In the genomic region with DNA sequence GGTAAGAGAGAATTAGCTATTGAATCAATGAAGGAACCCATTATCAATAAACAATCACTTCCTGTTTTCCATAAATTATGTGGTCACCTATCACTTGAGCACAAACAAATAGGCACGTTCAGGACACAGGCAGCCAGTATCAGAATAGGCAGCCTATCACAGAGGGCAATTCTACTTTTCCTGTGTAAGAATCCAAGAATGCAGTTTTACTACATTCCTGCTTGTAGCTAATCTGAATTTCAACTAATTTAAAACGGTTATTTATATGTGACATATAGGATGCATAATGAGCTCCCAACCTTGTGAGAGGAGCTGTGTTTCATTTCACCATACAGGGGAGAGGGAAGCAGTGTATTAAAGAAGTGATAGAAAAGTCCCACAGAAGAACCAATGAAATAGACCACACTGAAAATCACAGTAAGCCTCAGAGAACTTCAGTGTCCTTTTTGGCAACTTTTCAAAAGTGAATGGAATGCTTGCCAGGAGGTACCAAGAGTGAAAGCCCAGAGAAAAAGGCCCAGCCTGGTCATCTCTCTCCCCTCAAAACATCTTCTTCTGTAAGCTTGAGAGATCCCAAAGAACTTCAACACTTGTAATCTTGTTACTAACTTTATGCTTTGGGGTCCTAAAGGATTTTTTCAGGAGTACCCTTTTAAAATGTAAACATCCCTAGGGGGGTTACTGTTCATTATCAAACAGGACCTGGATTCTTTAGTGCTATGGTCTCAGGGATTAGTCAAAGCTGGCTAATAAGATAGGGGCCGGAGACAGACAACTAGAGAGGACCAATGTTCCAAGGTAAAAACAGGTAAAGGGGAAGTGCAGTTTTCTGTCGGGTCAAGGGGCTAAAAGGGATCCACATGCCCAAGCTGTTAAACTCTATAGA, we compare ENCODE assay signal across 8 cellular contexts.
DNase-seq lines count a peak whose midpoint lies in the region; ATAC-seq and TF ChIP-seq lines count a peak whose summit lies in the region.

No MANE protein-coding gene starts in this region.

- DNase-seq in stimulated activated naive CD8-positive, alpha-beta T cell treated with anti-CD3 and anti-CD28 coated beads, Interleukin-15, Interleukin-2, amounts not matched to agents 100 U/mL and 50 U/mL, for 24 hours, result no peak
- DNase-seq in fibroblast of peridontal ligament (ENCODE audit: extremely low read depth) (peak; percentile 45), pons (ENCODE audit: low spot score) (peak; percentile 42)
- no peak for DNase-seq in activated effector memory CD4-positive, alpha-beta T cell treated with anti-CD3 and anti-CD28 coated beads, Interleukin-2, amount 50 U/mL, for 16 hours

- peak overlapping the region; percentile 96 for H3K27ac Mint-ChIP-seq in stimulated activated naive CD8-positive, alpha-beta T cell treated with anti-CD3 and anti-CD28 coated beads, Interleukin-15, Interleukin-2, amounts not matched to agents 100 ng/mL and 50 ng/mL, for 24 hours

- no peaks in the 10 kb centered on the region for H3K9me3 Mint-ChIP-seq in stimulated activated naive CD8-positive, alpha-beta T cell treated with anti-CD3 and anti-CD28 coated beads, Interleukin-15, Interleukin-2, amounts not matched to agents 100 ng/mL and 50 ng/mL, for 24 hours

- H3K4me3 Mint-ChIP-seq in stimulated activated naive CD8-positive, alpha-beta T cell treated with anti-CD3 and anti-CD28 coated beads, Interleukin-15, Interleukin-2, amounts not matched to agents 100 ng/mL and 50 ng/mL, for 24 hours, result peak overlapping the region; percentile 95

- H3K36me3 Mint-ChIP-seq in stimulated activated naive CD8-positive, alpha-beta T cell treated with anti-CD3 and anti-CD28 coated beads, Interleukin-15, Interleukin-2, amounts not matched to agents 100 ng/mL and 50 ng/mL, for 24 hours (ENCODE audit: low read depth), result peaks cover 42% of the 10 kb centered on the region

- peaks cover 7% of the 10 kb centered on the region for H3K27me3 Mint-ChIP-seq in stimulated activated naive CD8-positive, alpha-beta T cell treated with anti-CD3 and anti-CD28 coated beads, Interleukin-15, Interleukin-2, amounts not matched to agents 100 ng/mL and 50 ng/mL, for 24 hours

- H3K4me1 Mint-ChIP-seq in stimulated activated naive CD8-positive, alpha-beta T cell treated with anti-CD3 and anti-CD28 coated beads, Interleukin-15, Interleukin-2, amounts not matched to agents 100 ng/mL and 50 ng/mL, for 24 hours (ENCODE audit: low read depth), result peaks cover 37% of the 10 kb centered on the region

- no peak for ATAC-seq in stimulated activated naive CD8-positive, alpha-beta T cell treated with anti-CD3 and anti-CD28 coated beads, Interleukin-15, Interleukin-2, amounts not matched to agents 100 U/mL and 50 U/mL, for 24 hours
- peak; percentile 24 for ATAC-seq in SK-N-SH treated with all-trans-retinoic acid at 6 μM for 48 hours
- ATAC-seq in GM18867 (IDR thresholded peaks at IDR 0.05; ENCODE audit: unreplicated experiment), result no peak
- ATAC-seq in GM18519 (IDR thresholded peaks at IDR 0.05; ENCODE audit: low FRiP score, unreplicated experiment), result no peak

TF ChIP-seq in SK-N-SH treated with all-trans-retinoic acid at 6 μM for 48 hours, 23 proteins besides CTCF, POLR2A, EP300 and RAD21:
- TF ChIP-seq SNAI2 (CRISPR knock-in tag; IDR thresholded peaks at IDR 0.05), result no peak
- no peak for TF ChIP-seq ESRRG (CRISPR knock-in tag; IDR thresholded peaks at IDR 0.05)
- TF ChIP-seq ZNF8 (CRISPR knock-in tag; IDR thresholded peaks at IDR 0.05), result no peak
- no peak for TF ChIP-seq GLIS3 (CRISPR knock-in tag; IDR thresholded peaks at IDR 0.05)
- TF ChIP-seq ZC3H10 (CRISPR knock-in tag; IDR thresholded peaks at IDR 0.05), result no peak
- no peak for TF ChIP-seq ZFP3 (CRISPR knock-in tag; IDR thresholded peaks at IDR 0.05)
- no peak for TF ChIP-seq ZNF565 (CRISPR knock-in tag; conservative IDR thresholded peaks at IDR 0.05; ENCODE audit: low read depth)
- TF ChIP-seq, protein P1, sequence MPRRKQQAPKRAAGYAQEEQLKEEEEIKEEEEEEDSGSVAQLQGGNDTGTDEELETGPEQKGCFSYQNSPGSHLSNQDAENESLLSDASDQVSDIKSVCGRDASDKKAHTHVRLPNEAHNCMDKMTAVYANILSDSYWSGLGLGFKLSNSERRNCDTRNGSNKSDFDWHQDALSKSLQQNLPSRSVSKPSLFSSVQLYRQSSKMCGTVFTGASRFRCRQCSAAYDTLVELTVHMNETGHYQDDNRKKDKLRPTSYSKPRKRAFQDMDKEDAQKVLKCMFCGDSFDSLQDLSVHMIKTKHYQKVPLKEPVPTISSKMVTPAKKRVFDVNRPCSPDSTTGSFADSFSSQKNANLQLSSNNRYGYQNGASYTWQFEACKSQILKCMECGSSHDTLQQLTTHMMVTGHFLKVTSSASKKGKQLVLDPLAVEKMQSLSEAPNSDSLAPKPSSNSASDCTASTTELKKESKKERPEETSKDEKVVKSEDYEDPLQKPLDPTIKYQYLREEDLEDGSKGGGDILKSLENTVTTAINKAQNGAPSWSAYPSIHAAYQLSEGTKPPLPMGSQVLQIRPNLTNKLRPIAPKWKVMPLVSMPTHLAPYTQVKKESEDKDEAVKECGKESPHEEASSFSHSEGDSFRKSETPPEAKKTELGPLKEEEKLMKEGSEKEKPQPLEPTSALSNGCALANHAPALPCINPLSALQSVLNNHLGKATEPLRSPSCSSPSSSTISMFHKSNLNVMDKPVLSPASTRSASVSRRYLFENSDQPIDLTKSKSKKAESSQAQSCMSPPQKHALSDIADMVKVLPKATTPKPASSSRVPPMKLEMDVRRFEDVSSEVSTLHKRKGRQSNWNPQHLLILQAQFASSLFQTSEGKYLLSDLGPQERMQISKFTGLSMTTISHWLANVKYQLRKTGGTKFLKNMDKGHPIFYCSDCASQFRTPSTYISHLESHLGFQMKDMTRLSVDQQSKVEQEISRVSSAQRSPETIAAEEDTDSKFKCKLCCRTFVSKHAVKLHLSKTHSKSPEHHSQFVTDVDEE (CRISPR knock-in tag; IDR thresholded peaks at IDR 0.05), result no peak
- no peak for TF ChIP-seq OSR1 (CRISPR knock-in tag; IDR thresholded peaks at IDR 0.05)
- no peak for TF ChIP-seq ARNTL (CRISPR knock-in tag; IDR thresholded peaks at IDR 0.05; ENCODE audit: borderline replicate concordance, low read depth)
- TF ChIP-seq PPARA (CRISPR knock-in tag; IDR thresholded peaks at IDR 0.05; ENCODE audit: borderline replicate concordance), result no peak

Comparison
In these comparisons a context has a peak if more than half of its experiments do, and no peak if none do; other contexts are left out.
1. DNase-seq: peak in fibroblast of peridontal ligament (single experiment) and pons (single experiment); none in stimulated activated naive CD8-positive, alpha-beta T cell treated with anti-CD3 and anti-CD28 coated beads, Interleukin-15, Interleukin-2, amounts not matched to agents 100 U/mL and 50 U/mL, for 24 hours (single experiment) and activated effector memory CD4-positive, alpha-beta T cell treated with anti-CD3 and anti-CD28 coated beads, Interleukin-2, amount 50 U/mL, for 16 hours (single experiment).